ENCODE assay signal across 18 cellular contexts in the genomic region with DNA sequence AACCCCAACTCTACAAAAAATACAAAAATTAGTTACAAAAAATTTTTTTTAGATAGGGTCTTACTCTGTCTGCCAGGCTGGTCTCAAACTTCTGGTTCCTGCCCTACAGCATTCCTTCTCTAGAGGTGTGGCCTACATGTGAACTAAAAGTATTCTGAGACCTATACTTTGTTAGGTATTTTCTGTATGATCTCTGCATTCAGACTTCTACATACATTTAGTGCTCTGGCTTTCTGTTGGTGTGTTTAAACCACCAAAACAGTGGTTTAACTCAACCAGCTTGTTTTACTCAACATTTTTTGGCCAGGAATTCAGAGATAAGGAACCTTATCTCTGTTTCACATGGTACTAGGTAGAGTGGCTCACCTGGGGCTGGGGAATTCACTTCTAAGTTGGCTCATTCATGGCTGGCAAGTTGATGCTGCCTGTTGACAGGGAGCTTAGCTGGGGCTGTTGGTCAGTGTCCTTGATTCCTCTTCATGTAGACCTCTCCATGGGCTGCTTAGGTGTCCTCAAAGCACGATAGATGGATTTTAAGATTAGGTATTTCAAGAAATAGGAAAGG.
"Had no signal": no experiment of that assay in that cellular context is flagged by ENCODE, and none has a peak within 500 bp of the region (broad histone marks: within the 10 kb centered on the region; RNA-seq: fewer than 3 reads in every experiment).

No MANE protein-coding gene starts in this region.

- H3K4me3 ChIP-seq: esophagus muscularis mucosa, lung, SK-N-MC, thoracic aorta had no signal

- DNase-seq: activated T-cell treated with anti-CD3 and anti-CD28 coated beads, Interleukin-2, amount 50 U/mL, for 1 hour; brain microvascular endothelial cell; caudate nucleus; dermis blood vessel endothelial cell; effector CD8-positive, alpha-beta T cell; head of caudate nucleus; kidney; midbrain; natural killer cell; right cardiac atrium; stimulated activated naive B cell treated with anti-CD40 and anti-IgM and Interleukin-4, amounts not matched to agents 10 μg/mL and 1 μg/mL and 100 μg/mL, for 72 hours; SW 1271; WERI-Rb-1 had no signal

- H3K27me3 Mint-ChIP-seq: stimulated activated naive B cell treated with anti-CD40 and anti-IgM and Interleukin-4, amounts not matched to agents 10 μg/mL and 1 μg/mL and 100 μg/mL, for 72 hours had no signal

- H3K27ac Mint-ChIP-seq: activated naive CD4-positive, alpha-beta T cell treated with anti-CD3 and anti-CD28 coated beads, Interleukin-2, amount 50 U/mL, for 72 hours; natural killer cell; stimulated activated naive B cell treated with anti-CD40 and anti-IgM and Interleukin-4, amounts not matched to agents 10 μg/mL and 1 μg/mL and 100 μg/mL, for 72 hours had no signal

- H3K9me3 ChIP-seq: esophagus muscularis mucosa, thoracic aorta had no signal

- H3K4me3 Mint-ChIP-seq: natural killer cell; stimulated activated naive B cell treated with anti-CD40 and anti-IgM and Interleukin-4, amounts not matched to agents 10 μg/mL and 1 μg/mL and 100 μg/mL, for 72 hours had no signal

- H3K27ac ChIP-seq: brain microvascular endothelial cell, esophagus muscularis mucosa, SK-N-MC, thoracic aorta, WERI-Rb-1 had no signal

- H3K27me3 ChIP-seq: brain microvascular endothelial cell, esophagus muscularis mucosa had no signal

- ATAC-seq: activated naive CD4-positive, alpha-beta T cell treated with anti-CD3 and anti-CD28 coated beads, Interleukin-2, amount 50 U/mL, for 72 hours; natural killer cell; right cardiac atrium; stimulated activated naive B cell treated with anti-CD40 and anti-IgM and Interleukin-4, amounts not matched to agents 10 μg/mL and 1 μg/mL and 100 μg/mL, for 72 hours had no signal

- H3K36me3 Mint-ChIP-seq: natural killer cell had no signal

- H3K9me3 Mint-ChIP-seq: activated naive CD4-positive, alpha-beta T cell treated with anti-CD3 and anti-CD28 coated beads, Interleukin-2, amount 50 U/mL, for 72 hours; natural killer cell; stimulated activated naive B cell treated with anti-CD40 and anti-IgM and Interleukin-4, amounts not matched to agents 10 μg/mL and 1 μg/mL and 100 μg/mL, for 72 hours had no signal
